In the genomic region with DNA sequence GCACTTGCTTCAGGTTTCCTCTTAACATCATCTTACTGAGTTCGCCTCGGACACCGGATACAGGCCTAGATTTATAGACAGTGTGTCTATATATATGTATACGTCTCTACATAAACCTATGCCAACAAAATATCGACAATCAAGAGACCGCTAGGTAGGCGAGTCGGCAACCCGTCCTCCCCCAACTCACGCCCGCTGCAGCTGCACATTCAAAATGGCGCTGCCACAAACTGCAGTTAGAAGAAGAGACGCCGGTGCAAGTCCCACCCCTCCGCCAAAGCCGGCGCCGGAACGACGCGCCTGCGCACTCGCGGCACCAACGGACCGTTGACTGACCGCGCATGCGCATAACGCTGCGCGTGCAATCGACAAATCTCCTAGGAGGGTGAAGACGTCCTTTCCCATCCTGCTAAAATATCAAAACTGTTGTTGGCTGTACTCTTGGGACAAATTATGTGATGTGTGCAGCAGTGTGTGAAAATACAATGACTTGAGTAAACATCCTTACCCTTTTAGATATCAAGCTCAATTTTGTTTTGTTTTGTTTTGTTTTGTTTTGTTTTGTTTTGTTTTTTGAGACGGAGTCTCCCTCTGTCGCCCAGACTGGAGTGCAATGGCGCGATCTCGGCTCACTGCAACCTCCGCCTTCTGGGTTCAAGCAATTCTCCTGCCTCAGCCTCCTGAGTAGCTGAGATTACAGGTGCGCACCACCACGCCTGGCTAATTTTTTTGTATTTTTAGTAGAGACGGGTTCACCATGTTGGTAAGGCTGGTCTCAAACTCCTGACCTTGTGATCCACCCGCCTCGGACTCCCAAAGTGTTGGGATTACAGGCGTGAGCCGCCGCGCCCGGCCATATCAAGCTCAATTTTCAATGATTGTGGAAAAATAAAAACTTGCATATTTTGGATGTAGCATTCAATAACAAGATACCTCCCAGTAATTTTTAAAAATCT, we compare ENCODE assay signal across 8 cellular contexts. TPM values are rescaled to one million over a fixed set of nuclear protein-coding genes. Genes with fewer than 3 reads are reported as not detected.
A peak's percentile ranks its signal among the peaks of the same experiment; 100 is the strongest.
DNase-seq lines count a peak whose midpoint lies in the region; ATAC-seq and TF ChIP-seq lines count a peak whose summit lies in the region.
"Not testable (repeated sequence)": the region's sequence is repeated elsewhere in the genome, so short reads cannot be mapped to it uniquely, and the experiment has no call there.

A gene with protein sequence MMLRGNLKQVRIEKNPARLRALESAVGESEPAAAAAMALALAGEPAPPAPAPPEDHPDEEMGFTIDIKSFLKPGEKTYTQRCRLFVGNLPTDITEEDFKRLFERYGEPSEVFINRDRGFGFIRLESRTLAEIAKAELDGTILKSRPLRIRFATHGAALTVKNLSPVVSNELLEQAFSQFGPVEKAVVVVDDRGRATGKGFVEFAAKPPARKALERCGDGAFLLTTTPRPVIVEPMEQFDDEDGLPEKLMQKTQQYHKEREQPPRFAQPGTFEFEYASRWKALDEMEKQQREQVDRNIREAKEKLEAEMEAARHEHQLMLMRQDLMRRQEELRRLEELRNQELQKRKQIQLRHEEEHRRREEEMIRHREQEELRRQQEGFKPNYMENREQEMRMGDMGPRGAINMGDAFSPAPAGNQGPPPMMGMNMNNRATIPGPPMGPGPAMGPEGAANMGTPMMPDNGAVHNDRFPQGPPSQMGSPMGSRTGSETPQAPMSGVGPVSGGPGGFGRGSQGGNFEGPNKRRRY (minus strand): TSS at position 219 of the 956 bp plus-strand sequence. CDS start 188 bp downstream, at position 31.

- peak within 1 kb of the TSS; percentile 78 to 99 for H3K27ac ChIP-seq in coronary artery
- peak within 1 kb of the TSS; percentile 88 for H3K27ac ChIP-seq in layer of hippocampus (ENCODE audit: low read depth, low read length)

- H3K27me3 Mint-ChIP-seq in activated CD4-positive, alpha-beta T cell treated with anti-CD3 and anti-CD28 coated beads, Interleukin-2, amount 10 ng/mL, durations not matched to agents 7 days and 5 days: not testable (repeated sequence)

- peak within 1 kb of the TSS; percentile 99 for H3K4me3 ChIP-seq in BE2C (ENCODE audit: low read depth, low read length)
- H3K4me3 ChIP-seq in coronary artery: peak within 1 kb of the TSS; percentile 100

- not testable (repeated sequence) for H3K9me3 Mint-ChIP-seq in activated CD4-positive, alpha-beta T cell treated with anti-CD3 and anti-CD28 coated beads, Interleukin-2, amount 10 ng/mL, durations not matched to agents 7 days and 5 days

- peaks cover 15% of the 10 kb centered on the region for H3K4me1 Mint-ChIP-seq in activated CD4-positive, alpha-beta T cell treated with anti-CD3 and anti-CD28 coated beads, Interleukin-2, amount 10 ng/mL, durations not matched to agents 7 days and 5 days

- ATAC-seq in GM19324 (IDR thresholded peaks at IDR 0.05; ENCODE audit: low FRiP score, unreplicated experiment) (peak; percentile 84), HG03469 (IDR thresholded peaks at IDR 0.05; ENCODE audit: unreplicated experiment) (peak; percentile 82)

- peaks cover 15% of the 10 kb centered on the region for H3K36me3 ChIP-seq in BE2C

- CTCF ChIA-PET in activated CD4-positive, alpha-beta T cell treated with anti-CD3 and anti-CD28 coated beads, Interleukin-2, amount 10 ng/mL, durations not matched to agents 7 days and 5 days (lab: Charles Lee): interaction anchor here (0.9 to 2.4 kb wide), 5 partner anchors 11 to 148 kb away, joined by 3 to 7 read pairs (median 4); a partner anchor contains a TSS

- H3K4me1 ChIP-seq in BE2C: not testable (repeated sequence)

- H3K36me3 Mint-ChIP-seq in activated CD4-positive, alpha-beta T cell treated with anti-CD3 and anti-CD28 coated beads, Interleukin-2, amount 10 ng/mL, durations not matched to agents 7 days and 5 days (ENCODE audit: low read depth): peaks cover 11% of the 10 kb centered on the region

- DNase-seq in BE2C (peak; percentile 97), NCI-H69 (lab: John Stamatoyannopoulos, UW) (peak; percentile 90), coronary artery (ENCODE audit: low spot score) (peak; percentile 96)
- peak; percentile 96 for DNase-seq in activated CD4-positive, alpha-beta T cell treated with anti-CD3 and anti-CD28 coated beads, Interleukin-2, amount 10 ng/mL, durations not matched to agents 7 days and 5 days
- peak; percentile 93 to 94 for DNase-seq in stimulated activated CD4-positive, alpha-beta T cell treated with anti-CD3 and anti-CD28 coated beads, Interleukin-1b, Interleukin-23, amount 100 ng/mL, for 4 hours (ENCODE audit: low read depth in 2 of 2)

- TF ChIP-seq CTCF in BE2C (IDR thresholded peaks at IDR 0.05; ENCODE audit: low read depth, low read length); coronary artery (IDR thresholded peaks at IDR 0.05): not testable (repeated sequence)

- H3K27me3 ChIP-seq in BE2C; layer of hippocampus (ENCODE audit: control insufficient read depth, insufficient read depth, low read length): not testable (repeated sequence)

- not testable (repeated sequence) for H3K9me3 ChIP-seq in BE2C

- peak within 1 kb of the TSS; percentile 100 for H3K27ac Mint-ChIP-seq in activated CD4-positive, alpha-beta T cell treated with anti-CD3 and anti-CD28 coated beads, Interleukin-2, amount 10 ng/mL, durations not matched to agents 7 days and 5 days

- peak within 1 kb of the TSS; percentile 98 for H3K4me3 Mint-ChIP-seq in activated CD4-positive, alpha-beta T cell treated with anti-CD3 and anti-CD28 coated beads, Interleukin-2, amount 10 ng/mL, durations not matched to agents 7 days and 5 days

- POLR2A ChIA-PET in activated CD4-positive, alpha-beta T cell treated with anti-CD3 and anti-CD28 coated beads, Interleukin-2, amount 10 ng/mL, durations not matched to agents 7 days and 5 days (lab: Charles Lee): interaction anchor here (0.5 kb wide), 1 partner anchor 128 kb away, joined by 13 read pairs; no protein-coding TSS in a partner anchor

RNA-seq across cellular contexts. Expression of the gene that starts here (rescaled TPM):
- 66.5 TPM for polyA plus RNA-seq in BE2C (2012; ENCODE audit: insufficient read depth, insufficient read length, low read depth)
- 10 to 100 TPM; 68.4 to 70.5 TPM for total RNA-seq in activated CD4-positive, alpha-beta T cell treated with anti-CD3 and anti-CD28 coated beads, Interleukin-2, amount 10 ng/mL, durations not matched to agents 7 days and 5 days

Comparison
In these comparisons a context has a peak if more than half of its experiments do, and no peak if none do; other contexts are left out.
1. Peak in every context shown above with its lines: DNase-seq, ATAC-seq, H3K4me3 ChIP-seq and H3K27ac ChIP-seq.